ENCODE assay signal across 19 cellular contexts in the genomic region with DNA sequence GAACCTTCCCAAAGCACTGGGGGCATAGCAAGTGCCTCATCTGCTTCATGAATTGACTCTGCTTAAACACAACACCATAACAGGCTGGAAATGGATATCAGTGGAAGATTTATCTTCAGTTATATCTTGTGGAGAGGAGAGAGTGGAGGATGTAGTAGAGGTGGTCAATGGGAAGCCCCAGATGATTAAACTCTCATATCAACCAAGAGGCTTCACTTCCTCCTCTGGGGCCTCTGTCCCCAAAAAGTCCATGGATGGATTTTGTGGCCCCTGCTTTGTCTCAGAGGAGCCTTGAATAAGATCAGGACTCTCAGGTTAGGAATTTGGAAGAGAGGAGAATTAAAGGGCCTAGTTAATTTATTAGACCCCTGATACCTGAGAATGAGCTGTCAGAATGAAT.
A peak's percentile ranks its signal among the peaks of the same experiment; 100 is the strongest.
DNase-seq lines count a peak whose midpoint lies in the region; ATAC-seq, FAIRE-seq and TF ChIP-seq lines count a peak whose summit lies in the region.
"Had no signal": no experiment of that assay in that cellular context is flagged by ENCODE, and none has a peak within 500 bp of the region (broad histone marks: within the 10 kb centered on the region; RNA-seq: fewer than 3 reads in every experiment).

No MANE protein-coding gene starts in this region.

- H3K4me3 ChIP-seq in OCI-LY3 (ENCODE audit: low read length) (no peak overlapping the region), H1 (ENCODE audit: extremely low read depth in 1 of 4, insufficient read depth in 2 of 4, low read depth in 3 of 4, low read length in 4 of 4) (no peak overlapping the region)
- H3K4me3 ChIP-seq: BLaER1 treated with 17β-estradiol and CSF1 and Interleukin-3, amounts not matched to agents 10 nM and 100 nM had no signal

- H4K8ac ChIP-seq in H1 (ENCODE audit: extremely low read depth, insufficient read depth, low read length), result no peak overlapping the region

- H3K27ac ChIP-seq in OCI-LY3 (ENCODE audit: low read length) (no peak overlapping the region; the same call in 1 of the 2 replicates), H1 (ENCODE audit: low read depth, low read length) (no peak overlapping the region)
- H3K27ac ChIP-seq: BLaER1 treated with 17β-estradiol and CSF1 and Interleukin-3, amounts not matched to agents 10 nM and 100 nM; C4-2B had no signal

- no peak for TF ChIP-seq CTCF in OCI-LY3 (IDR thresholded peaks at IDR 0.05; ENCODE audit: low read depth, low read length)
- no peak for TF ChIP-seq CTCF in H1 (IDR thresholded peaks at IDR 0.05; ENCODE audit: control extremely low read depth in 1 of 3, insufficient read depth in 1 of 3, low read depth in 1 of 3, low read length in 3 of 3)
- no peak for TF ChIP-seq CTCF in HFFc6 (IDR thresholded peaks at IDR 0.05)

- FAIRE-seq in GM12892 (lab: Jason Lieb, UNC), result peak; percentile 17
- FAIRE-seq in H1 (lab: Jason Lieb, UNC), result no peak
- FAIRE-seq: A204.1, D721Med, GM19239 had no signal

- H3K23me2 ChIP-seq in H1 (ENCODE audit: low read depth, low read length), result peaks cover 8% of the 10 kb centered on the region

- H3K36me3 Mint-ChIP-seq in HFFc6 (ENCODE audit: low read depth), result no peaks in the 10 kb centered on the region
- H3K36me3 Mint-ChIP-seq in stimulated activated memory B cell treated with anti-CD40 and anti-IgM and Interleukin-4, amounts not matched to agents 10 μg/mL and 1 μg/mL and 100 μg/mL, for 72 hours, result no peaks in the 10 kb centered on the region
- H3K36me3 Mint-ChIP-seq: CD8-positive, alpha-beta T cell had no signal

- H2BK20ac ChIP-seq in H1 (ENCODE audit: low read length), result no peak overlapping the region

- H3K27me3 ChIP-seq in OCI-LY3 (ENCODE audit: low read depth, low read length), result no peaks in the 10 kb centered on the region
- H3K27me3 ChIP-seq in H1 (replicated peaks in 1 of 4; ENCODE audit: control insufficient read depth in 3 of 4, extremely low read depth in 1 of 4, insufficient read depth in 3 of 4, low read length in 3 of 4), result no peaks in the 10 kb centered on the region
- H3K27me3 ChIP-seq: BLaER1 treated with 17β-estradiol and CSF1 and Interleukin-3, amounts not matched to agents 10 nM and 100 nM had no signal

- no peak overlapping the region for H3K23ac ChIP-seq in H1 (ENCODE audit: insufficient read length)

- TF ChIP-seq EP300 in H1 (IDR thresholded peaks at IDR 0.05; ENCODE audit: borderline replicate concordance in 1 of 2, low read depth in 2 of 2, low read length in 2 of 2), result no peak

- H3K56ac ChIP-seq in H1 (replicated peaks; ENCODE audit: insufficient read length, low read depth, low read length), result peak overlapping the region; percentile 20

- CTCF ChIA-PET in H1 (lab: Charles Lee; ENCODE audit: partially characterized antibody), result interaction anchor here (1.2 to 1.9 kb wide), 3 partner anchors 10 to 15 kb away, joined by 4 to 10 read pairs (median 5); no protein-coding TSS in a partner anchor

- TF ChIP-seq RAD21 in H1 (IDR thresholded peaks at IDR 0.05 in 1 of 2, conservative IDR thresholded peaks at IDR 0.05 in 1 of 2; ENCODE audit: low read depth in 2 of 2, low read length in 2 of 2), result no peak

- H3K79me2 ChIP-seq in OCI-LY3 (ENCODE audit: low read length), result no peaks in the 10 kb centered on the region
- H3K79me2 ChIP-seq in H1 (ENCODE audit: control insufficient read depth in 1 of 2, insufficient read depth in 2 of 2, low read length in 2 of 2), result no peaks in the 10 kb centered on the region

- H2AFZ ChIP-seq in OCI-LY3 (ENCODE audit: low read depth, low read length) (no peak overlapping the region), H1 (ENCODE audit: low read length) (no peak overlapping the region)

- no peaks in the 10 kb centered on the region for H3K4me1 Mint-ChIP-seq in HFFc6 (ENCODE audit: low read depth)
- H3K4me1 Mint-ChIP-seq in stimulated activated memory B cell treated with anti-CD40 and anti-IgM and Interleukin-4, amounts not matched to agents 10 μg/mL and 1 μg/mL and 100 μg/mL, for 72 hours, result no peaks in the 10 kb centered on the region

- H3K14ac ChIP-seq in H1 (ENCODE audit: insufficient read length), result no peak overlapping the region

- H3K79me1 ChIP-seq in H1 (ENCODE audit: low read depth, low read length), result no peaks in the 10 kb centered on the region

- no peak overlapping the region for H3K18ac ChIP-seq in H1 (ENCODE audit: extremely low read depth, low read length)

- no peak overlapping the region for H3K4me3 Mint-ChIP-seq in HFFc6
- no peak overlapping the region for H3K4me3 Mint-ChIP-seq in stimulated activated memory B cell treated with anti-CD40 and anti-IgM and Interleukin-4, amounts not matched to agents 10 μg/mL and 1 μg/mL and 100 μg/mL, for 72 hours
- H3K4me3 Mint-ChIP-seq: CD4-positive, alpha-beta T cell; CD8-positive, alpha-beta T cell had no signal

- H3K4me2 ChIP-seq in OCI-LY3 (ENCODE audit: low read length), result peak overlapping the region; percentile 28; the same call in 1 of the 2 replicates
- H3K4me2 ChIP-seq in H1 (ENCODE audit: insufficient read depth in 1 of 2, low read depth in 2 of 2, low read length in 2 of 2), result no peak overlapping the region
- H3K4me2 ChIP-seq: BLaER1 treated with 17β-estradiol and CSF1 and Interleukin-3, amounts not matched to agents 10 nM and 100 nM had no signal

- H4K91ac ChIP-seq in H1 (replicated peaks; ENCODE audit: insufficient read length, low read length), result no peak overlapping the region

- H3K9me3 ChIP-seq in OCI-LY3 (ENCODE audit: insufficient read depth, low read length) (no peaks in the 10 kb centered on the region), H1 (ENCODE audit: insufficient read depth in 2 of 2, low read depth in 1 of 2, low read length in 1 of 2) (no peaks in the 10 kb centered on the region)
- H3K9me3 ChIP-seq: BLaER1 treated with 17β-estradiol and CSF1 and Interleukin-3, amounts not matched to agents 10 nM and 100 nM; Caco-2 had no signal

- peaks cover 38% of the 10 kb centered on the region for H3K27me3 Mint-ChIP-seq in HFFc6 (ENCODE audit: insufficient read depth)
- H3K27me3 Mint-ChIP-seq in stimulated activated memory B cell treated with anti-CD40 and anti-IgM and Interleukin-4, amounts not matched to agents 10 μg/mL and 1 μg/mL and 100 μg/mL, for 72 hours, result peaks cover 8% of the 10 kb centered on the region

- no peak overlapping the region for H3K27ac Mint-ChIP-seq in HFFc6
- no peak overlapping the region for H3K27ac Mint-ChIP-seq in stimulated activated memory B cell treated with anti-CD40 and anti-IgM and Interleukin-4, amounts not matched to agents 10 μg/mL and 1 μg/mL and 100 μg/mL, for 72 hours
- H3K27ac Mint-ChIP-seq: CD4-positive, alpha-beta T cell; CD8-positive, alpha-beta T cell had no signal

- H2BK12ac ChIP-seq in H1 (ENCODE audit: low read depth, low read length), result no peak overlapping the region

- TF ChIP-seq POLR2A in GM12892 (IDR thresholded peaks at IDR 0.05; ENCODE audit: low read depth, low read length) (no peak), H1 (IDR thresholded peaks at IDR 0.05; ENCODE audit: control extremely low read depth in 1 of 2, low read depth in 2 of 2, low read length in 2 of 2) (no peak)

- no peaks in the 10 kb centered on the region for H3K9me3 Mint-ChIP-seq in HFFc6
- no peaks in the 10 kb centered on the region for H3K9me3 Mint-ChIP-seq in stimulated activated memory B cell treated with anti-CD40 and anti-IgM and Interleukin-4, amounts not matched to agents 10 μg/mL and 1 μg/mL and 100 μg/mL, for 72 hours
- H3K9me3 Mint-ChIP-seq: CD4-positive, alpha-beta T cell; CD8-positive, alpha-beta T cell had no signal

- H4K5ac ChIP-seq in H1 (ENCODE audit: insufficient read length, low read depth, low read length), result no peak overlapping the region

- H2AK5ac ChIP-seq in H1 (ENCODE audit: low read depth, low read length), result no peak overlapping the region

- H3K4me1 ChIP-seq in OCI-LY3 (ENCODE audit: low read length) (peaks cover 39% of the 10 kb centered on the region), H1 (replicated peaks in 1 of 4; ENCODE audit: control insufficient read depth in 3 of 4, insufficient read depth in 4 of 4, low read length in 3 of 4) (peaks cover 0 to 15% (median 4%) of the 10 kb centered on the region in 4 experiments; a peak in 6 of 7 replicates)
- H3K4me1 ChIP-seq: Caco-2 had no signal

- H3K4ac ChIP-seq in H1 (replicated peaks; ENCODE audit: insufficient read length, low read depth, low read length), result no peak overlapping the region

- H3K36me3 ChIP-seq in OCI-LY3 (replicated peaks; ENCODE audit: low read depth, low read length) (peaks cover 6% of the 10 kb centered on the region), H1 (ENCODE audit: control insufficient read depth in 2 of 4, insufficient read depth in 4 of 4, low read length in 3 of 4) (no peaks in the 10 kb centered on the region)
- H3K36me3 ChIP-seq: BLaER1 treated with 17β-estradiol and CSF1 and Interleukin-3, amounts not matched to agents 10 nM and 100 nM had no signal

- ATAC-seq in HG02759 (IDR thresholded peaks at IDR 0.05; ENCODE audit: unreplicated experiment), result no peak
- ATAC-seq in stimulated activated memory B cell treated with anti-CD40 and anti-IgM and Interleukin-4, amounts not matched to agents 10 μg/mL and 1 μg/mL and 100 μg/mL, for 72 hours, result no peak
- ATAC-seq: CD8-positive, alpha-beta T cell had no signal

- DNase-seq in GM12892 (ENCODE audit: insufficient read length), result no peak
- DNase-seq in H1 (ENCODE audit: low read depth in 1 of 2, low spot score in 2 of 2), result no peak
- DNase-seq in HFFc6, result no peak
- DNase-seq: 8988T; ACHN; Caco-2; Calu3; CD4-positive, alpha-beta T cell; CD8-positive, alpha-beta T cell; DMS79 treated with DMSO at 0.1 percent for 48 hours; GDM1 had no signal

- H4K20me1 ChIP-seq in OCI-LY3 (ENCODE audit: insufficient read depth, low read length), result no peaks in the 10 kb centered on the region
- H4K20me1 ChIP-seq in H1 (replicated peaks in 1 of 2; ENCODE audit: control insufficient read depth in 1 of 2, insufficient read depth in 2 of 2, low read length in 2 of 2), result no peaks in the 10 kb centered on the region

- H2BK120ac ChIP-seq in H1 (replicated peaks; ENCODE audit: low read depth, low read length), result no peak overlapping the region

- H3K9ac ChIP-seq in OCI-LY3 (ENCODE audit: low read length), result no peak overlapping the region
- H3K9ac ChIP-seq in H1 (replicated peaks in 1 of 4; ENCODE audit: extremely low read depth in 1 of 4, low read depth in 3 of 4, low read length in 3 of 4), result no peak overlapping the region
- H3K9ac ChIP-seq: BLaER1 treated with 17β-estradiol and CSF1 and Interleukin-3, amounts not matched to agents 10 nM and 100 nM had no signal

- H2BK15ac ChIP-seq in H1 (ENCODE audit: low read length), result no peak overlapping the region

- no peak overlapping the region for H2BK5ac ChIP-seq in H1 (ENCODE audit: low read depth, low read length)

- POLR2A ChIA-PET in H1 (lab: Charles Lee; ENCODE audit: partially characterized antibody), result no interaction called here

TF ChIP-seq in H1, 55 proteins besides CTCF, POLR2A, EP300 and RAD21:
- no peak for TF ChIP-seq SIN3A (conservative IDR thresholded peaks at IDR 0.05 in 1 of 2, IDR thresholded peaks at IDR 0.05 in 1 of 2; ENCODE audit: low read depth in 1 of 2, low read length in 2 of 2)
- no peak for TF ChIP-seq SIRT6 (IDR thresholded peaks at IDR 0.05; ENCODE audit: low read length)
- no peak for TF ChIP-seq TBP (IDR thresholded peaks at IDR 0.05; ENCODE audit: low read depth, low read length)
- TF ChIP-seq CBX5 (IDR thresholded peaks at IDR 0.05; ENCODE audit: low read depth, low read length), result no peak
- no peak for TF ChIP-seq ZNF274 (IDR thresholded peaks at IDR 0.05; ENCODE audit: borderline replicate concordance, extremely low read depth, low read length)
